Comparison of ENCODE assay signal across 11 cellular contexts in the genomic region with DNA sequence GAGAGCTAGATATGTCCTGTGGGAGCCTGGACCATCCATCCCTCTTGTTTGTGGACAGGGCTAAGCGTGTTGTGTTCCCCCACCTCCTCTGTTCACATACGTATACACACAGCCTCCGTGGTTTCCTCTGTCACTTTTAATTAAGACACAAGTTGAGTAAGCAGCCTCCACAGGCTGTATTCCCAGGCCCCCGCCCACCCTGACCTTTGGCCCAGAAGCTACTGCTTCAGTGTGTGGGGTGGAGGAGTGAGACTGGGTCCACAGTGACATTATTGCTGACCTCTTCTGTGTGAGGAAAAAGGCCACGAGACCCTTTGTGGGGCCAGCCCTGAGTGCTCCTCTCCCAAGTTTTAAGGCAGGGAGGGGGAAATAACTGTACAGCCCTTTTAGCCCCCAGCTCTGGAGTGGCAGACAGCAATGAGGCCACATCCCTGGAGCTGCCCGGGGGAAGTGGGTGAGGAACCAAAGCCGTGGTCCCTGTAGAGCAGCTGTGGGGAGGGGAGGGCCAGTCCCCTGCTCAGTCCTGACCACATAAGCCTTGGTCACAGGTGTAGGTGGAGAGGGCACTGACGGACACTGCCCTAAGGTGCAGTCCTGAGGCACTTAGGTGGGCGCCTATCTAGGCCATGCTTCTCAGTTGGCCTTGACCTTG. TPM values are rescaled to one million over a fixed set of nuclear protein-coding genes. Genes with fewer than 3 reads are reported as not detected.
DNase-seq lines count a peak whose midpoint lies in the region; ATAC-seq and FAIRE-seq lines count a peak whose summit lies in the region.
"Had no signal": no experiment of that assay in that cellular context is flagged by ENCODE, and none has a peak within 500 bp of the region (broad histone marks: within the 10 kb centered on the region; RNA-seq: fewer than 3 reads in every experiment).

No MANE protein-coding gene starts in this region.

- peak overlapping the region; percentile 90 for H3K27ac Mint-ChIP-seq in T-helper 17 cell

- no peaks in the 10 kb centered on the region for H3K27me3 ChIP-seq in small intestine (ENCODE audit: control insufficient read depth in 2 of 2, insufficient read depth in 2 of 2, low read length in 2 of 2)
- H3K27me3 ChIP-seq: spleen had no signal

- no peaks in the 10 kb centered on the region for H3K27me3 Mint-ChIP-seq in T-helper 17 cell

- FAIRE-seq in small intestine (lab: Jason Lieb, UNC): no peak

- no peak for ATAC-seq in T-helper 17 cell

- peaks cover 43% of the 10 kb centered on the region for H3K4me1 Mint-ChIP-seq in T-helper 17 cell

- H3K4me3 ChIP-seq in small intestine (ENCODE audit: low read depth in 1 of 2, low read length in 2 of 2): no peak overlapping the region
- H3K4me3 ChIP-seq: spleen had no signal

- 50 to 61% (median 54%) methylated on average over 9 of the region's 9 CpGs for WGBS in small intestine, 3 donors

- peaks cover 0 to 5% of the 10 kb centered on the region in 2 donors for H3K4me1 ChIP-seq in small intestine (ENCODE audit: control insufficient read depth in 2 of 2, insufficient read depth in 1 of 2, low read depth in 1 of 2, low read length in 1 of 2)

- no peak overlapping the region for H3K4me3 Mint-ChIP-seq in T-helper 17 cell

- peak overlapping the region; percentile 12 to 60 for H3K27ac ChIP-seq in small intestine (ENCODE audit: low read depth in 1 of 2, low read length in 1 of 2)

- peaks cover 4 to 17% of the 10 kb centered on the region in 2 donors for H3K36me3 ChIP-seq in small intestine (ENCODE audit: control insufficient read depth in 2 of 2, insufficient read depth in 2 of 2, low read length in 2 of 2)

- H3K36me3 Mint-ChIP-seq in T-helper 17 cell (ENCODE audit: low read depth): peaks cover 12% of the 10 kb centered on the region

- H3K9me3 ChIP-seq in T-helper 17 cell (ENCODE audit: control insufficient read depth, low read length, poor library complexity, severe bottlenecking): no peaks in the 10 kb centered on the region
- H3K9me3 ChIP-seq in small intestine (ENCODE audit: control insufficient read depth, low read depth): no peaks in the 10 kb centered on the region
- H3K9me3 ChIP-seq: spleen had no signal

- DNase-seq in activated CD4-positive, alpha-beta T cell treated with anti-CD3 and anti-CD28 coated beads for 48 hours: peak; percentile 28
- DNase-seq in activated CD4-positive, alpha-beta T cell treated with anti-CD3 and anti-CD28 coated beads, Interleukin-2, amount 50 U/mL, for 1 hour: no peak
- DNase-seq in T-helper 17 cell: no peak
- DNase-seq in small intestine: peak; percentile 72
- DNase-seq in NCI-H748 (lab: John Stamatoyannopoulos, UW; ENCODE audit: unreplicated experiment): no peak
- DNase-seq in globus pallidus (ENCODE audit: low spot score): no peak
- DNase-seq: activated effector memory CD4-positive, alpha-beta T cell treated with Interleukin-2 at 50 U/mL for 16 hours; midbrain; NCI-H226; spleen had no signal

RNA-seq across cellular contexts. Expression of gene ELOVL1, which starts 4.4 kb away (rescaled TPM):
- total RNA-seq in T-helper 17 cell: 10 to 100 TPM; 32.3 to 36.9 TPM
- polyA plus RNA-seq in small intestine: 100 to 1,000 TPM in 1 of 3 donors, 10 to 100 TPM in 2; 60.6 to 105 (median 64.6) TPM

RNA-seq across cellular contexts. Expression of gene CDC20, which starts 4.6 kb away (rescaled TPM):
- total RNA-seq in T-helper 17 cell: under 1 TPM; 0.65 to 0.97 TPM
- polyA plus RNA-seq in small intestine: 10 to 100 TPM in 1 of 3 donors, 1 to 10 TPM in 2; 3.8 to 62.2 (median 6.3) TPM

RNA-seq across cellular contexts. Expression of gene MPL, which starts 25.8 kb away (rescaled TPM):
- 10 to 100 TPM in 1 of 2 donors, under 1 TPM in 1; 0.94 to 16.6 TPM for total RNA-seq in T-helper 17 cell
- not detected for polyA plus RNA-seq in small intestine
- total RNA-seq: T-helper 1 cell treated with Interleukin-12 subunit alpha and Interleukin-12 subunit beta and Interleukin-4 antibody, amounts not matched to agents 30 ng/mL and 1 ng/mL, for 36 hours had no signal
- polyA plus RNA-seq: spleen had no signal

RNA-seq across cellular contexts. Expression of gene MED8, which starts 26.2 kb away (rescaled TPM):
- 10 to 100 TPM; 13.7 to 16.4 TPM for total RNA-seq in T-helper 17 cell
- polyA plus RNA-seq in small intestine: 10 to 100 TPM; 36.6 to 40.3 (median 38.9) TPM

RNA-seq across cellular contexts. Expression of gene SZT2, which starts 26.3 kb away (rescaled TPM):
- 10 to 100 TPM; 87.0 to 92.1 TPM for total RNA-seq in T-helper 17 cell
- 10 to 100 TPM in 2 of 3 donors, 1 to 10 TPM in 1; 8.9 to 21.5 (median 16.5) TPM for polyA plus RNA-seq in small intestine

Comparison
In these comparisons a context has a peak if more than half of its experiments do, and no peak if none do; other contexts are left out.
1. DNase-seq: peak in activated CD4-positive, alpha-beta T cell treated with anti-CD3 and anti-CD28 coated beads for 48 hours (single experiment) and small intestine (single experiment); none in activated CD4-positive, alpha-beta T cell treated with anti-CD3 and anti-CD28 coated beads, Interleukin-2, amount 50 U/mL, for 1 hour (single experiment), T-helper 17 cell (0 of 3), NCI-H748 (single experiment) and globus pallidus (single experiment).